9 cellular contexts compared by ENCODE assay signal in genomic region chr15:28094732-28095521, GRCh38. TPM values are rescaled to one million over a fixed set of nuclear protein-coding genes. Genes with fewer than 3 reads are reported as not detected.
A peak's percentile ranks its signal among the peaks of the same experiment; 100 is the strongest.
DNase-seq lines count a peak whose midpoint lies in the region; ATAC-seq and FAIRE-seq lines count a peak whose summit lies in the region.
"Had no signal": no experiment of that assay in that cellular context is flagged by ENCODE, and none has a peak within 500 bp of the region (broad histone marks: within the 10 kb centered on the region; RNA-seq: fewer than 3 reads in every experiment).

No MANE protein-coding gene starts in this region.

- H3K27me3 Mint-ChIP-seq in activated naive CD8-positive, alpha-beta T cell treated with anti-CD3 and anti-CD28 coated beads for 36 hours, result peaks cover 84% of the 10 kb centered on the region

- peaks cover 11% of the 10 kb centered on the region for H3K36me3 Mint-ChIP-seq in activated naive CD8-positive, alpha-beta T cell treated with anti-CD3 and anti-CD28 coated beads for 36 hours

- H3K27me3 ChIP-seq in iPS-20b (ENCODE audit: insufficient read depth, low read length) (peaks cover 77% of the 10 kb centered on the region), small intestine (ENCODE audit: control insufficient read depth in 2 of 2, insufficient read depth in 2 of 2, low read length in 2 of 2) (peaks cover 4 to 15% of the 10 kb centered on the region in 2 donors)

- no peak overlapping the region for H3K27ac Mint-ChIP-seq in activated naive CD8-positive, alpha-beta T cell treated with anti-CD3 and anti-CD28 coated beads for 36 hours

- peaks cover 9% of the 10 kb centered on the region for H3K9me3 Mint-ChIP-seq in activated naive CD8-positive, alpha-beta T cell treated with anti-CD3 and anti-CD28 coated beads for 36 hours

- no peak overlapping the region for H3K9ac ChIP-seq in iPS-20b (ENCODE audit: low read depth, low read length)

- DNase-seq in NCI-H146 (lab: John Stamatoyannopoulos, UW), result peak; percentile 57
- DNase-seq in NCI-H146 treated with DMSO at 0.1 percent for 48 hours (lab: John Stamatoyannopoulos, UW; ENCODE audit: unreplicated experiment), result no peak
- DNase-seq in activated naive CD8-positive, alpha-beta T cell treated with anti-CD3 and anti-CD28 coated beads for 36 hours, result peak; percentile 36
- DNase-seq in small intestine, result peak; percentile 89
- DNase-seq in HPDE6-E6E7 (ENCODE audit: extremely low spot score), result no peak

- H3K36me3 ChIP-seq in iPS-20b (ENCODE audit: insufficient read depth, low read depth, low read length) (no peaks in the 10 kb centered on the region), small intestine (ENCODE audit: control insufficient read depth in 2 of 2, insufficient read depth in 2 of 2, low read length in 2 of 2) (no peaks in the 10 kb centered on the region)

- H3K4me3 ChIP-seq in iPS-20b (ENCODE audit: low read length), result peak overlapping the region; percentile 69
- peak overlapping the region in 1 of 2 donors; percentile 47 for H3K4me3 ChIP-seq in small intestine (ENCODE audit: low read depth in 1 of 2, low read length in 2 of 2)

- WGBS in small intestine, 3 donors, result 1 to 4% (median 4%) methylated on average over 65 to 76 of the region's 76 CpGs

- no peak for ATAC-seq in HG03520 (IDR thresholded peaks at IDR 0.05; ENCODE audit: unreplicated experiment)
- ATAC-seq in HG02623 (IDR thresholded peaks at IDR 0.05; ENCODE audit: unreplicated experiment), result no peak

- FAIRE-seq in small intestine (lab: Jason Lieb, UNC), result no peak

- H3K4me3 Mint-ChIP-seq in activated naive CD8-positive, alpha-beta T cell treated with anti-CD3 and anti-CD28 coated beads for 36 hours, result peak overlapping the region; percentile 82

- H3K4me1 ChIP-seq in iPS-20b (ENCODE audit: insufficient read depth, low read length) (peaks cover 7% of the 10 kb centered on the region), small intestine (ENCODE audit: control insufficient read depth in 2 of 2, insufficient read depth in 1 of 2, low read depth in 1 of 2, low read length in 1 of 2) (no peaks in the 10 kb centered on the region)

- H3K4me1 Mint-ChIP-seq in activated naive CD8-positive, alpha-beta T cell treated with anti-CD3 and anti-CD28 coated beads for 36 hours, result peaks cover 9% of the 10 kb centered on the region

- 0 out of 2 replicates have a peak, but pooled peaks cover 3% of the 10 kb centered on the region for H3K9me3 ChIP-seq in iPS-20b (ENCODE audit: insufficient read depth, low read depth, low read length)
- no peaks in the 10 kb centered on the region for H3K9me3 ChIP-seq in small intestine (ENCODE audit: control insufficient read depth, low read depth)

- H3K27ac ChIP-seq in iPS-20b (ENCODE audit: low read length) (no peak overlapping the region), small intestine (ENCODE audit: low read depth in 1 of 2, low read length in 1 of 2) (peak overlapping the region; percentile 42 to 82)

RNA-seq across cellular contexts. Expression of gene OCA2, which starts 4.2 kb away (rescaled TPM):
- total RNA-seq in activated naive CD8-positive, alpha-beta T cell treated with anti-CD3 and anti-CD28 coated beads for 36 hours, result not detected
- polyA plus RNA-seq in small intestine, result under 1 TPM in 1 of 3 donors, not detected in 2; 0.07 TPM
- total RNA-seq: RPMI7951 had no signal

Comparison
In these comparisons a context has a peak if more than half of its experiments do, and no peak if none do; other contexts are left out.
1. DNase-seq: peak in NCI-H146 (single experiment), activated naive CD8-positive, alpha-beta T cell treated with anti-CD3 and anti-CD28 coated beads for 36 hours (single experiment) and small intestine (single experiment); none in NCI-H146 treated with DMSO at 0.1 percent for 48 hours (single experiment) and HPDE6-E6E7 (single experiment).